9 cellular contexts compared by ENCODE assay signal in the genomic region with DNA sequence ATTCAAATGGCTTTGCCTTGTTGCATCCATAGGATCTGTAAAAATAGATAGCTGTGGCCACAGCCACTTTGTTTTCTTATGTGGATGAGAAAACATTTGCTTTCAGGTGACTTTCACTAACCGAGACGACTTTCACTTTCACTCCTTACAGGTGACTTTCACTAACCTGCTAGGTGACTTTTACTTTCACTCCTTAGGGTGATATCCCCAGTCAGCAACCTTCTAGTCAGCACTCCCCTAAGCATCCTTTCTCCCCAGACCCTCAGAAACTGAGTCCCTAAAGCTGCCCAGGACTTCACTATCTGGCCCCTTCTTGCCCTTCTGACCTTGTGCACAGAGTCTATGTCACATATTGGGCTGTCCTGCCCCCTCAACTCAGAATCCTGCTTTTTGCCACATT.
DNase-seq lines count a peak whose midpoint lies in the region; ATAC-seq and TF ChIP-seq lines count a peak whose summit lies in the region.
"Had no signal": no experiment of that assay in that cellular context is flagged by ENCODE, and none has a peak within 500 bp of the region (broad histone marks: within the 10 kb centered on the region; RNA-seq: fewer than 3 reads in every experiment).

No MANE protein-coding gene starts in this region.

- peaks cover 0 to 5% (median 1%) of the 10 kb centered on the region in 7 donors for H3K9me3 Mint-ChIP-seq in CD4-positive, CD25-positive, alpha-beta regulatory T cell

- no peak overlapping the region for H2AFZ ChIP-seq in mammary epithelial cell (ENCODE audit: low read depth, low read length)

- H3K4me3 Mint-ChIP-seq in CD4-positive, CD25-positive, alpha-beta regulatory T cell = peak overlapping the region in 3 of 4 donors; percentile 34 to 74 (median 49)

- ATAC-seq in CD4-positive, CD25-positive, alpha-beta regulatory T cell (ENCODE audit: low read depth in 2 of 2) = peak; percentile 65 to 73
- ATAC-seq in GM18868 (IDR thresholded peaks at IDR 0.05; ENCODE audit: unreplicated experiment) (peak; percentile 97), HG03159 (IDR thresholded peaks at IDR 0.05; ENCODE audit: unreplicated experiment) (peak; percentile 79), GM19397 (IDR thresholded peaks at IDR 0.05; ENCODE audit: unreplicated experiment) (no peak), psoas muscle (no peak), GM19023 (IDR thresholded peaks at IDR 0.05; ENCODE audit: unreplicated experiment) (no peak)

- H3K4me2 ChIP-seq in mammary epithelial cell (ENCODE audit: insufficient read depth, low read depth, low read length) = peak overlapping the region; percentile 45

- no peak overlapping the region for H3K9ac ChIP-seq in mammary epithelial cell (ENCODE audit: insufficient read depth, low read length)

- no peaks in the 10 kb centered on the region for H4K20me1 ChIP-seq in mammary epithelial cell (ENCODE audit: insufficient read depth, low read length)

- no TSS peak for BruUV-seq in mammary epithelial cell (replicated peaks; lab: Mats Ljungman, UMichigan)

- H3K4me3 ChIP-seq in CD4-positive, CD25-positive, alpha-beta regulatory T cell (ENCODE audit: low read depth, low read length) = peak overlapping the region; percentile 49
- H3K4me3 ChIP-seq in mammary epithelial cell (replicated peaks in 1 of 3; ENCODE audit: insufficient read depth in 1 of 3, low read depth in 2 of 3, low read length in 3 of 3) (peak overlapping the region in 1 of 3 experiments; percentile 8), psoas muscle (no peak overlapping the region)

- H3K4me1 Mint-ChIP-seq in CD4-positive, CD25-positive, alpha-beta regulatory T cell = peaks cover 0 to 28% (median 2%) of the 10 kb centered on the region in 4 donors

- CTCF ChIA-PET in mammary epithelial cell (lab: Charles Lee; ENCODE audit: low non-redundant PET) = no interaction called here

- no peaks in the 10 kb centered on the region for H3K4me1 ChIP-seq in CD4-positive, CD25-positive, alpha-beta regulatory T cell (ENCODE audit: control insufficient read depth, insufficient read depth, low read length, poor library complexity, severe bottlenecking)
- H3K4me1 ChIP-seq in mammary epithelial cell (ENCODE audit: insufficient read depth, low read length) (no peaks in the 10 kb centered on the region), psoas muscle (no peaks in the 10 kb centered on the region)

- H3K36me3 ChIP-seq in CD4-positive, CD25-positive, alpha-beta regulatory T cell (ENCODE audit: control insufficient read depth, insufficient read depth, low read length) = no peaks in the 10 kb centered on the region
- H3K36me3 ChIP-seq in mammary epithelial cell (ENCODE audit: insufficient read depth, low read length) (no peaks in the 10 kb centered on the region), psoas muscle (ENCODE audit: insufficient read depth in 1 of 2, low read depth in 1 of 2) (no peaks in the 10 kb centered on the region)

- H3K27ac Mint-ChIP-seq in CD4-positive, CD25-positive, alpha-beta regulatory T cell = peak overlapping the region; percentile 0 to 72 (median 60)

- 0% methylated on average over 2 of the region's 2 CpGs for WGBS in mammary epithelial cell (ENCODE audit: low coverage, missing lambda C conversion rate)
- 58 to 69% (median 61%) methylated on average over 2 of the region's 2 CpGs for WGBS in psoas muscle, 3 donors

- no peaks in the 10 kb centered on the region for H3K27me3 ChIP-seq in CD4-positive, CD25-positive, alpha-beta regulatory T cell (ENCODE audit: control insufficient read depth, insufficient read depth, low read length)
- H3K27me3 ChIP-seq in mammary epithelial cell (ENCODE audit: insufficient read depth, low read length) (peaks cover 4% of the 10 kb centered on the region), psoas muscle (ENCODE audit: insufficient read depth in 3 of 3, low read length in 2 of 3) (no peaks in the 10 kb centered on the region)

- TF ChIP-seq CTCF in mammary epithelial cell (conservative IDR thresholded peaks at IDR 0.05 in 1 of 2, IDR thresholded peaks at IDR 0.05 in 1 of 2; ENCODE audit: extremely low read depth in 1 of 2, insufficient read depth in 1 of 2, low read depth in 1 of 2, low read length in 2 of 2) (no peak), psoas muscle (IDR thresholded peaks at IDR 0.05) (no peak)

- no peaks in the 10 kb centered on the region for H3K9me3 ChIP-seq in CD4-positive, CD25-positive, alpha-beta regulatory T cell (ENCODE audit: control insufficient read depth in 2 of 2, low read length in 2 of 2)
- H3K9me3 ChIP-seq in mammary epithelial cell (replicated peaks; ENCODE audit: insufficient read depth, low read length) = no peaks in the 10 kb centered on the region
- H3K9me3 ChIP-seq in psoas muscle = no peaks in the 10 kb centered on the region

- no peaks in the 10 kb centered on the region for H3K79me2 ChIP-seq in mammary epithelial cell (ENCODE audit: insufficient read depth, low read length)

- dilution Hi-C loops in mammary epithelial cell (cut with HindIII; ENCODE audit: low sequenced_read_pairs) = no loop called here

- H3K27ac ChIP-seq in CD4-positive, CD25-positive, alpha-beta regulatory T cell (ENCODE audit: insufficient read depth, low read length, poor library complexity, severe bottlenecking) = no peak overlapping the region
- H3K27ac ChIP-seq in mammary epithelial cell (ENCODE audit: insufficient read depth, low read depth, low read length) = no peak overlapping the region
- no peak overlapping the region for H3K27ac ChIP-seq in psoas muscle

- no peaks in the 10 kb centered on the region for H3K36me3 Mint-ChIP-seq in CD4-positive, CD25-positive, alpha-beta regulatory T cell

- in situ Hi-C loops in mammary epithelial cell (cut with MboI; ENCODE audit: low sequenced_read_pairs in 2 of 2) = no loop called here

- H3K27me3 Mint-ChIP-seq in CD4-positive, CD25-positive, alpha-beta regulatory T cell = peaks cover 12% of the 10 kb centered on the region

- DNase-seq in CD4-positive, CD25-positive, alpha-beta regulatory T cell = peak in 2 of 3 donors; percentile 5 to 52
- DNase-seq in mammary epithelial cell (peak; percentile 6), amygdala (lab: John Stamatoyannopoulos, UW) (no peak), psoas muscle (no peak)
- DNase-seq: NCI-H1436 had no signal

- intact Hi-C loops in mammary epithelial cell (cut with micrococcal nuclease) (no loop called here), psoas muscle (cut with DNase I) (no loop called here)

Comparison
In these comparisons a context has a peak if more than half of its experiments do, and no peak if none do; other contexts are left out.
1. ATAC-seq: peak in CD4-positive, CD25-positive, alpha-beta regulatory T cell (2 of 2), GM18868 (single experiment) and HG03159 (single experiment); none in GM19397 (single experiment), psoas muscle (0 of 4) and GM19023 (single experiment).
2. DNase-seq: peak in CD4-positive, CD25-positive, alpha-beta regulatory T cell (2 of 3) and mammary epithelial cell (single experiment); none in amygdala (0 of 56) and psoas muscle (0 of 2).